In the genomic region with DNA sequence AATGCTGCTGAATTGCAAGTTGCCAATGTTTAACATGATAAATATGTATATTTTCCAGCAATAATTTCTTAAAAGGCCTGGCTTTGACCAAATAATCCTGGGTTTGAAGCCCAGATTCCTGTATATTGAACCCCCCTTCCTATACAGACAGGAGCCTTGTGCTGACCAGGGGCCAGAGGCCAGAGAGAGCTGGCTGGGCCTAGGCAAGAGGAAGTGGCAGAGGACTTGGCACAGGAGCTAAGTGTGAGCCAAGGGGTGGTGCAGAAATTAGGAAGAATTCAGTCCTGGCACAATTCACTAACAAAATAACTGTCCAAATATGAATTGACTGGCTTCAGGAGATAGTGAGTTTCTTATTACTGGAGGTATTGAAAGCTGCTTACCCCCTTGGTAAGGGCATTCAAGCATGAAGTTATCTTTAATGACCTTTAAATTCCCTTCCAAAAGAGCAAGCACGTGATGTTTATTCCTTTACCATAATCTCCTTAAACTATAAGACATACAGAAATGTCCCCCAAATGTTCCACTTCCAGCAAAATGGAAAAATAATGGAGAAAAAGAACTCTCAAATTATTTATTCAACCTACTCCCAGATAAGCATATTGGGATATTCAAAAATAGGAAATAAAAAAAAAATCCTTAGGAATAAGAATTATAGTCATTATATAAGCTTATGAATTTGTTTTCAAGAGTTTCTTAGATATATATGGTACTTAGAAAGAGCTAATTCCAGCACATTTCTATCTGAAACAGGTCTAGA, we compare ENCODE assay signal across 2 cellular contexts.
TF ChIP-seq lines count a peak whose summit lies in the region.

No MANE protein-coding gene starts in this region.

TF ChIP-seq in IMR-90, 13 proteins besides CTCF, POLR2A, EP300 and RAD21:
- TF ChIP-seq, protein P1, sequence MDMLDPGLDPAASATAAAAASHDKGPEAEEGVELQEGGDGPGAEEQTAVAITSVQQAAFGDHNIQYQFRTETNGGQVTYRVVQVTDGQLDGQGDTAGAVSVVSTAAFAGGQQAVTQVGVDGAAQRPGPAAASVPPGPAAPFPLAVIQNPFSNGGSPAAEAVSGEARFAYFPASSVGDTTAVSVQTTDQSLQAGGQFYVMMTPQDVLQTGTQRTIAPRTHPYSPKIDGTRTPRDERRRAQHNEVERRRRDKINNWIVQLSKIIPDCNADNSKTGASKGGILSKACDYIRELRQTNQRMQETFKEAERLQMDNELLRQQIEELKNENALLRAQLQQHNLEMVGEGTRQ (IDR thresholded peaks at IDR 0.05; ENCODE audit: low read depth, low read length), result no peak
- TF ChIP-seq, protein P2, sequence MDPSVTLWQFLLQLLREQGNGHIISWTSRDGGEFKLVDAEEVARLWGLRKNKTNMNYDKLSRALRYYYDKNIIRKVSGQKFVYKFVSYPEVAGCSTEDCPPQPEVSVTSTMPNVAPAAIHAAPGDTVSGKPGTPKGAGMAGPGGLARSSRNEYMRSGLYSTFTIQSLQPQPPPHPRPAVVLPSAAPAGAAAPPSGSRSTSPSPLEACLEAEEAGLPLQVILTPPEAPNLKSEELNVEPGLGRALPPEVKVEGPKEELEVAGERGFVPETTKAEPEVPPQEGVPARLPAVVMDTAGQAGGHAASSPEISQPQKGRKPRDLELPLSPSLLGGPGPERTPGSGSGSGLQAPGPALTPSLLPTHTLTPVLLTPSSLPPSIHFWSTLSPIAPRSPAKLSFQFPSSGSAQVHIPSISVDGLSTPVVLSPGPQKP (IDR thresholded peaks at IDR 0.05; ENCODE audit: borderline replicate concordance, low read depth, low read length), result no peak
- TF ChIP-seq RCOR1 (IDR thresholded peaks at IDR 0.05; ENCODE audit: insufficient replicate concordance, low read length) (no peak), CHD1 (IDR thresholded peaks at IDR 0.05; ENCODE audit: low read depth, low read length) (no peak), CEBPB (IDR thresholded peaks at IDR 0.05; ENCODE audit: low read depth, low read length) (no peak), FOS (IDR thresholded peaks at IDR 0.05; ENCODE audit: low read depth, low read length) (no peak), SMC3 (IDR thresholded peaks at IDR 0.05; ENCODE audit: low read depth, low read length) (no peak), MAFK (IDR thresholded peaks at IDR 0.05; ENCODE audit: low read depth, low read length) (no peak), NFE2L2 (IDR thresholded peaks at IDR 0.05; ENCODE audit: low read depth, low read length) (no peak), RFX5 (IDR thresholded peaks at IDR 0.05; ENCODE audit: low read depth, low read length) (no peak), MAZ (IDR thresholded peaks at IDR 0.05; ENCODE audit: borderline replicate concordance, low read depth, low read length) (no peak), MXI1 (IDR thresholded peaks at IDR 0.05; ENCODE audit: borderline replicate concordance, low read depth, low read length) (no peak), BHLHE40 (IDR thresholded peaks at IDR 0.05; ENCODE audit: low read depth, low read length) (no peak)

TF ChIP-seq in WTC11, 78 proteins besides CTCF, POLR2A, EP300 and RAD21:
- TF ChIP-seq ESRRA (CRISPR knock-in tag; IDR thresholded peaks at IDR 0.05; ENCODE audit: borderline replicate concordance) (no peak), MYBL2 (CRISPR knock-in tag; IDR thresholded peaks at IDR 0.05) (no peak), NFE2L1 (CRISPR knock-in tag; IDR thresholded peaks at IDR 0.05) (no peak), ZNF232 (CRISPR knock-in tag; IDR thresholded peaks at IDR 0.05) (no peak), EMX1 (CRISPR knock-in tag; IDR thresholded peaks at IDR 0.05) (no peak), TCF7 (CRISPR knock-in tag; IDR thresholded peaks at IDR 0.05; ENCODE audit: low read depth) (no peak), GABPB1 (CRISPR knock-in tag; IDR thresholded peaks at IDR 0.05) (no peak), ZNF416 (CRISPR knock-in tag; IDR thresholded peaks at IDR 0.05) (no peak), ZNF263 (CRISPR knock-in tag; IDR thresholded peaks at IDR 0.05; ENCODE audit: low read depth) (no peak), ZNF121 (CRISPR knock-in tag; IDR thresholded peaks at IDR 0.05) (no peak), SMAD3 (CRISPR knock-in tag; IDR thresholded peaks at IDR 0.05; ENCODE audit: borderline replicate concordance) (no peak), JUN (CRISPR knock-in tag; IDR thresholded peaks at IDR 0.05) (no peak)
- TF ChIP-seq, protein P3, sequence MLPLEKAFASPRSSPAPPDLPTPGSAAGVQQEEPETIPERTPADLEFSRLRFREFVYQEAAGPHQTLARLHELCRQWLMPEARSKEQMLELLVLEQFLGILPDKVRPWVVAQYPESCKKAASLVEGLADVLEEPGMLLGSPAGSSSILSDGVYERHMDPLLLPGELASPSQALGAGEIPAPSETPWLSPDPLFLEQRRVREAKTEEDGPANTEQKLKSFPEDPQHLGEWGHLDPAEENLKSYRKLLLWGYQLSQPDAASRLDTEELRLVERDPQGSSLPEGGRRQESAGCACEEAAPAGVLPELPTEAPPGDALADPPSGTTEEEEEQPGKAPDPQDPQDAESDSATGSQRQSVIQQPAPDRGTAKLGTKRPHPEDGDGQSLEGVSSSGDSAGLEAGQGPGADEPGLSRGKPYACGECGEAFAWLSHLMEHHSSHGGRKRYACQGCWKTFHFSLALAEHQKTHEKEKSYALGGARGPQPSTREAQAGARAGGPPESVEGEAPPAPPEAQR (CRISPR knock-in tag; IDR thresholded peaks at IDR 0.05), result no peak
- TF ChIP-seq, protein P4, sequence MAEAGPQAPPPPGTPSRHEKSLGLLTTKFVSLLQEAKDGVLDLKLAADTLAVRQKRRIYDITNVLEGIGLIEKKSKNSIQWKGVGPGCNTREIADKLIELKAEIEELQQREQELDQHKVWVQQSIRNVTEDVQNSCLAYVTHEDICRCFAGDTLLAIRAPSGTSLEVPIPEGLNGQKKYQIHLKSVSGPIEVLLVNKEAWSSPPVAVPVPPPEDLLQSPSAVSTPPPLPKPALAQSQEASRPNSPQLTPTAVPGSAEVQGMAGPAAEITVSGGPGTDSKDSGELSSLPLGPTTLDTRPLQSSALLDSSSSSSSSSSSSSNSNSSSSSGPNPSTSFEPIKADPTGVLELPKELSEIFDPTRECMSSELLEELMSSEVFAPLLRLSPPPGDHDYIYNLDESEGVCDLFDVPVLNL (CRISPR knock-in tag; IDR thresholded peaks at IDR 0.05; ENCODE audit: borderline replicate concordance, low read depth), result no peak
- TF ChIP-seq, protein P5, sequence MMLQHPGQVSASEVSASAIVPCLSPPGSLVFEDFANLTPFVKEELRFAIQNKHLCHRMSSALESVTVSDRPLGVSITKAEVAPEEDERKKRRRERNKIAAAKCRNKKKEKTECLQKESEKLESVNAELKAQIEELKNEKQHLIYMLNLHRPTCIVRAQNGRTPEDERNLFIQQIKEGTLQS (CRISPR knock-in tag; conservative IDR thresholded peaks at IDR 0.05), result no peak
- TF ChIP-seq, protein P6, sequence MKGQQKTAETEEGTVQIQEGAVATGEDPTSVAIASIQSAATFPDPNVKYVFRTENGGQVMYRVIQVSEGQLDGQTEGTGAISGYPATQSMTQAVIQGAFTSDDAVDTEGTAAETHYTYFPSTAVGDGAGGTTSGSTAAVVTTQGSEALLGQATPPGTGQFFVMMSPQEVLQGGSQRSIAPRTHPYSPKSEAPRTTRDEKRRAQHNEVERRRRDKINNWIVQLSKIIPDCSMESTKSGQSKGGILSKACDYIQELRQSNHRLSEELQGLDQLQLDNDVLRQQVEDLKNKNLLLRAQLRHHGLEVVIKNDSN (CRISPR knock-in tag; IDR thresholded peaks at IDR 0.05), result no peak
- TF ChIP-seq, protein P7, sequence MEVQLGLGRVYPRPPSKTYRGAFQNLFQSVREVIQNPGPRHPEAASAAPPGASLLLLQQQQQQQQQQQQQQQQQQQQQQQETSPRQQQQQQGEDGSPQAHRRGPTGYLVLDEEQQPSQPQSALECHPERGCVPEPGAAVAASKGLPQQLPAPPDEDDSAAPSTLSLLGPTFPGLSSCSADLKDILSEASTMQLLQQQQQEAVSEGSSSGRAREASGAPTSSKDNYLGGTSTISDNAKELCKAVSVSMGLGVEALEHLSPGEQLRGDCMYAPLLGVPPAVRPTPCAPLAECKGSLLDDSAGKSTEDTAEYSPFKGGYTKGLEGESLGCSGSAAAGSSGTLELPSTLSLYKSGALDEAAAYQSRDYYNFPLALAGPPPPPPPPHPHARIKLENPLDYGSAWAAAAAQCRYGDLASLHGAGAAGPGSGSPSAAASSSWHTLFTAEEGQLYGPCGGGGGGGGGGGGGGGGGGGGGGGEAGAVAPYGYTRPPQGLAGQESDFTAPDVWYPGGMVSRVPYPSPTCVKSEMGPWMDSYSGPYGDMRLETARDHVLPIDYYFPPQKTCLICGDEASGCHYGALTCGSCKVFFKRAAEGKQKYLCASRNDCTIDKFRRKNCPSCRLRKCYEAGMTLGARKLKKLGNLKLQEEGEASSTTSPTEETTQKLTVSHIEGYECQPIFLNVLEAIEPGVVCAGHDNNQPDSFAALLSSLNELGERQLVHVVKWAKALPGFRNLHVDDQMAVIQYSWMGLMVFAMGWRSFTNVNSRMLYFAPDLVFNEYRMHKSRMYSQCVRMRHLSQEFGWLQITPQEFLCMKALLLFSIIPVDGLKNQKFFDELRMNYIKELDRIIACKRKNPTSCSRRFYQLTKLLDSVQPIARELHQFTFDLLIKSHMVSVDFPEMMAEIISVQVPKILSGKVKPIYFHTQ (CRISPR knock-in tag; IDR thresholded peaks at IDR 0.05), result no peak
- TF ChIP-seq, protein P8, sequence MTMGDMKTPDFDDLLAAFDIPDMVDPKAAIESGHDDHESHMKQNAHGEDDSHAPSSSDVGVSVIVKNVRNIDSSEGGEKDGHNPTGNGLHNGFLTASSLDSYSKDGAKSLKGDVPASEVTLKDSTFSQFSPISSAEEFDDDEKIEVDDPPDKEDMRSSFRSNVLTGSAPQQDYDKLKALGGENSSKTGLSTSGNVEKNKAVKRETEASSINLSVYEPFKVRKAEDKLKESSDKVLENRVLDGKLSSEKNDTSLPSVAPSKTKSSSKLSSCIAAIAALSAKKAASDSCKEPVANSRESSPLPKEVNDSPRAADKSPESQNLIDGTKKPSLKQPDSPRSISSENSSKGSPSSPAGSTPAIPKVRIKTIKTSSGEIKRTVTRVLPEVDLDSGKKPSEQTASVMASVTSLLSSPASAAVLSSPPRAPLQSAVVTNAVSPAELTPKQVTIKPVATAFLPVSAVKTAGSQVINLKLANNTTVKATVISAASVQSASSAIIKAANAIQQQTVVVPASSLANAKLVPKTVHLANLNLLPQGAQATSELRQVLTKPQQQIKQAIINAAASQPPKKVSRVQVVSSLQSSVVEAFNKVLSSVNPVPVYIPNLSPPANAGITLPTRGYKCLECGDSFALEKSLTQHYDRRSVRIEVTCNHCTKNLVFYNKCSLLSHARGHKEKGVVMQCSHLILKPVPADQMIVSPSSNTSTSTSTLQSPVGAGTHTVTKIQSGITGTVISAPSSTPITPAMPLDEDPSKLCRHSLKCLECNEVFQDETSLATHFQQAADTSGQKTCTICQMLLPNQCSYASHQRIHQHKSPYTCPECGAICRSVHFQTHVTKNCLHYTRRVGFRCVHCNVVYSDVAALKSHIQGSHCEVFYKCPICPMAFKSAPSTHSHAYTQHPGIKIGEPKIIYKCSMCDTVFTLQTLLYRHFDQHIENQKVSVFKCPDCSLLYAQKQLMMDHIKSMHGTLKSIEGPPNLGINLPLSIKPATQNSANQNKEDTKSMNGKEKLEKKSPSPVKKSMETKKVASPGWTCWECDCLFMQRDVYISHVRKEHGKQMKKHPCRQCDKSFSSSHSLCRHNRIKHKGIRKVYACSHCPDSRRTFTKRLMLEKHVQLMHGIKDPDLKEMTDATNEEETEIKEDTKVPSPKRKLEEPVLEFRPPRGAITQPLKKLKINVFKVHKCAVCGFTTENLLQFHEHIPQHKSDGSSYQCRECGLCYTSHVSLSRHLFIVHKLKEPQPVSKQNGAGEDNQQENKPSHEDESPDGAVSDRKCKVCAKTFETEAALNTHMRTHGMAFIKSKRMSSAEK (CRISPR knock-in tag; IDR thresholded peaks at IDR 0.05; ENCODE audit: borderline replicate concordance), result no peak
- TF ChIP-seq, protein P9, sequence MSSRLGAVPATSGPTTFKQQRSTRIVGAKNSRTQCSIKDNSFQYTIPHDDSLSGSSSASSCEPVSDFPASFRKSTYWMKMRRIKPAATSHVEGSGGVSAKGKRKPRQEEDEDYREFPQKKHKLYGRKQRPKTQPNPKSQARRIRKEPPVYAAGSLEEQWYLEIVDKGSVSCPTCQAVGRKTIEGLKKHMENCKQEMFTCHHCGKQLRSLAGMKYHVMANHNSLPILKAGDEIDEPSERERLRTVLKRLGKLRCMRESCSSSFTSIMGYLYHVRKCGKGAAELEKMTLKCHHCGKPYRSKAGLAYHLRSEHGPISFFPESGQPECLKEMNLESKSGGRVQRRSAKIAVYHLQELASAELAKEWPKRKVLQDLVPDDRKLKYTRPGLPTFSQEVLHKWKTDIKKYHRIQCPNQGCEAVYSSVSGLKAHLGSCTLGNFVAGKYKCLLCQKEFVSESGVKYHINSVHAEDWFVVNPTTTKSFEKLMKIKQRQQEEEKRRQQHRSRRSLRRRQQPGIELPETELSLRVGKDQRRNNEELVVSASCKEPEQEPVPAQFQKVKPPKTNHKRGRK (CRISPR knock-in tag; IDR thresholded peaks at IDR 0.05; ENCODE audit: borderline replicate concordance), result no peak
TF ChIP-seq in WTC11: peak in this region for 0.
